In the genomic region with DNA sequence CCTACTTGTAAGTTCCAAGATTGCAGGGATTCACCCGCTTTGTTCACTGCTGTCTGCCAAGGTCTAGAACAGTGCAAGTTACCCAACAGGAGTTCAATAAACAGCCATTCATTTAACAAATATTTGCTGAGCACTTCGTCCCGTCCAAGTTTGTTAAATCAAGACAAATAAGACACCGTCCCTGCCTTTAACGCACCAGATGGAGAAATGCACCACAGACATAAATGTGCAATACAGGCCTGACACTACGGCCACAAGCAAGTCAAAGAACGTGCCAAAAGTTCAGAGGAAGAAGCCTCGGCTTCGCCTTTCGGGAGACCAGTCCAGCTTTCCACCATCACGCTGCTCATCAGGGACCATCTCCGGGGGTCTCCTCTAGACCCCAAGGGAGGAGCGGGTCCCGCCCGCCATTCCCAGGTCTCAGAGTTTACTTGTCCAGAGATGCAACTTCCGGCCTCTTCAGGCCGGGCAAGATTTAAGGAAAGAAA, we compare ENCODE assay signal across 1 cellular context.
TF ChIP-seq lines count a peak whose summit lies in the region.

No MANE protein-coding gene starts in this region.

TF ChIP-seq in HepG2, 621 proteins besides CTCF, POLR2A, EP300 and RAD21 (continued from another document and continues in another):
- TF ChIP-seq ZBTB33 (CRISPR knock-in tag; IDR thresholded peaks at IDR 0.05) (no peak), TBL1XR1 (IDR thresholded peaks at IDR 0.05; ENCODE audit: borderline replicate concordance, low read length, partially characterized antibody) (no peak), MXD3 (CRISPR knock-in tag; IDR thresholded peaks at IDR 0.05) (no peak), HNRNPLL (IDR thresholded peaks at IDR 0.05; ENCODE audit: low read depth, low read length, poor library complexity, severe bottlenecking) (no peak), ZSCAN20 (CRISPR knock-in tag; IDR thresholded peaks at IDR 0.05; ENCODE audit: borderline replicate concordance) (0 out of 2 replicates have a peak, but pooled peaks have one; percentile 26), PCBP2 (optimal IDR thresholded peaks at IDR 0.05; ENCODE audit: low read depth, low read length, poor library complexity, severe bottlenecking) (peak; percentile 24), CAMTA2 (CRISPR knock-in tag; IDR thresholded peaks at IDR 0.05; ENCODE audit: borderline replicate concordance) (0 out of 2 replicates have a peak, but pooled peaks have one; percentile 9), ZNF484 (CRISPR knock-in tag; IDR thresholded peaks at IDR 0.05; ENCODE audit: borderline replicate concordance, low read depth) (peak; percentile 24; the same call in 1 of the 2 replicates), ZNF780A (CRISPR knock-in tag; IDR thresholded peaks at IDR 0.05) (no peak), PAX8 (CRISPR knock-in tag; IDR thresholded peaks at IDR 0.05; ENCODE audit: borderline replicate concordance) (no peak), ZNF749 (CRISPR knock-in tag; IDR thresholded peaks at IDR 0.05; ENCODE audit: borderline replicate concordance) (no peak), ZNF224 (CRISPR knock-in tag; IDR thresholded peaks at IDR 0.05) (no peak), SAP130 (CRISPR knock-in tag; IDR thresholded peaks at IDR 0.05; ENCODE audit: low read depth) (no peak), SNAPC4 (CRISPR knock-in tag; IDR thresholded peaks at IDR 0.05) (peak; percentile 84; the same call in 1 of the 2 replicates), HNRNPK (IDR thresholded peaks at IDR 0.05; ENCODE audit: low read depth, low read length, poor library complexity, severe bottlenecking) (no peak), ZHX1 (CRISPR knock-in tag; IDR thresholded peaks at IDR 0.05; ENCODE audit: low read depth) (peak; percentile 26; the same call in 1 of the 2 replicates), PITX1 (CRISPR knock-in tag; IDR thresholded peaks at IDR 0.05) (no peak), AGO2 (optimal IDR thresholded peaks at IDR 0.05; ENCODE audit: low read depth, low read length) (no peak), ZNF883 (CRISPR knock-in tag; IDR thresholded peaks at IDR 0.05; ENCODE audit: not compliant biosample characterization) (no peak), TARDBP (CRISPR knock-in tag; IDR thresholded peaks at IDR 0.05) (no peak), JUND (CRISPR knock-in tag; IDR thresholded peaks at IDR 0.05) (no peak), SP2 (CRISPR knock-in tag; IDR thresholded peaks at IDR 0.05) (no peak), CCAR2 (optimal IDR thresholded peaks at IDR 0.05; ENCODE audit: low read depth, low read length) (no peak), ZNF33A (CRISPR knock-in tag; IDR thresholded peaks at IDR 0.05; ENCODE audit: borderline replicate concordance) (no peak), ZFP91 (CRISPR knock-in tag; IDR thresholded peaks at IDR 0.05; ENCODE audit: borderline replicate concordance) (no peak), KMT2A (CRISPR knock-in tag; IDR thresholded peaks at IDR 0.05) (no peak), TCF7 (IDR thresholded peaks at IDR 0.05; ENCODE audit: low read depth) (no peak), ZNF543 (CRISPR knock-in tag; IDR thresholded peaks at IDR 0.05) (no peak), ZNF143 (CRISPR knock-in tag; IDR thresholded peaks at IDR 0.05) (no peak), TBX3 (IDR thresholded peaks at IDR 0.05; ENCODE audit: borderline replicate concordance) (0 out of 2 replicates have a peak, but pooled peaks have one; percentile 36), NR1H2 (CRISPR knock-in tag; IDR thresholded peaks at IDR 0.05; ENCODE audit: borderline replicate concordance, low read depth) (no peak), ZNF121 (CRISPR knock-in tag; IDR thresholded peaks at IDR 0.05) (no peak), FOXJ3 (CRISPR knock-in tag; IDR thresholded peaks at IDR 0.05; ENCODE audit: borderline replicate concordance) (peak; percentile 44; the same call in 1 of the 2 replicates), CEBPB (IDR thresholded peaks at IDR 0.05; ENCODE audit: borderline replicate concordance, low read depth, low read length) (peak; percentile 48; the same call in 1 of the 2 replicates), ARID5B (CRISPR knock-in tag; IDR thresholded peaks at IDR 0.05) (no peak; the same call in 1 of the 2 replicates), JUNB (CRISPR knock-in tag; IDR thresholded peaks at IDR 0.05; ENCODE audit: borderline replicate concordance) (no peak), HDAC1 (CRISPR knock-in tag; IDR thresholded peaks at IDR 0.05) (no peak), KDM4B (CRISPR knock-in tag; IDR thresholded peaks at IDR 0.05) (no peak), ZNF713 (CRISPR knock-in tag; IDR thresholded peaks at IDR 0.05) (0 out of 2 replicates have a peak, but pooled peaks have one; percentile 15), TOPORS (CRISPR knock-in tag; IDR thresholded peaks at IDR 0.05) (no peak)
- TF ChIP-seq, protein P1, sequence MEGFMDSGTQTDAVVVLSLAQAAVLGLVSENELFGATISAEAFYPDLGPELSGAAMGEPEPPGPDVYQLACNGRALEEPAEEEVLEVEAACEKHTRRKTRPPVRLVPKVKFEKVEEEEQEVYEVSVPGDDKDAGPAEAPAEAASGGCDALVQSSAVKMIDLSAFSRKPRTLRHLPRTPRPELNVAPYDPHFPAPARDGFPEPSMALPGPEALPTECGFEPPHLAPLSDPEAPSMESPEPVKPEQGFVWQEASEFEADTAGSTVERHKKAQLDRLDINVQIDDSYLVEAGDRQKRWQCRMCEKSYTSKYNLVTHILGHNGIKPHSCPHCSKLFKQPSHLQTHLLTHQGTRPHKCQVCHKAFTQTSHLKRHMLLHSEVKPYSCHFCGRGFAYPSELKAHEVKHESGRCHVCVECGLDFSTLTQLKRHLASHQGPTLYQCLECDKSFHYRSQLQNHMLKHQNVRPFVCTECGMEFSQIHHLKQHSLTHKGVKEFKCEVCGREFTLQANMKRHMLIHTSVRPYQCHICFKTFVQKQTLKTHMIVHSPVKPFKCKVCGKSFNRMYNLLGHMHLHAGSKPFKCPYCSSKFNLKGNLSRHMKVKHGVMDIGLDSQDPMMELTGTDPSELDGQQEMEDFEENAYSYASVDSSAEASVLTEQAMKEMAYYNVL (CRISPR knock-in tag; IDR thresholded peaks at IDR 0.05; ENCODE audit: borderline replicate concordance), result no peak; the same call in 1 of the 2 replicates
